ENCODE assay signal across 14 cellular contexts in the genomic region with DNA sequence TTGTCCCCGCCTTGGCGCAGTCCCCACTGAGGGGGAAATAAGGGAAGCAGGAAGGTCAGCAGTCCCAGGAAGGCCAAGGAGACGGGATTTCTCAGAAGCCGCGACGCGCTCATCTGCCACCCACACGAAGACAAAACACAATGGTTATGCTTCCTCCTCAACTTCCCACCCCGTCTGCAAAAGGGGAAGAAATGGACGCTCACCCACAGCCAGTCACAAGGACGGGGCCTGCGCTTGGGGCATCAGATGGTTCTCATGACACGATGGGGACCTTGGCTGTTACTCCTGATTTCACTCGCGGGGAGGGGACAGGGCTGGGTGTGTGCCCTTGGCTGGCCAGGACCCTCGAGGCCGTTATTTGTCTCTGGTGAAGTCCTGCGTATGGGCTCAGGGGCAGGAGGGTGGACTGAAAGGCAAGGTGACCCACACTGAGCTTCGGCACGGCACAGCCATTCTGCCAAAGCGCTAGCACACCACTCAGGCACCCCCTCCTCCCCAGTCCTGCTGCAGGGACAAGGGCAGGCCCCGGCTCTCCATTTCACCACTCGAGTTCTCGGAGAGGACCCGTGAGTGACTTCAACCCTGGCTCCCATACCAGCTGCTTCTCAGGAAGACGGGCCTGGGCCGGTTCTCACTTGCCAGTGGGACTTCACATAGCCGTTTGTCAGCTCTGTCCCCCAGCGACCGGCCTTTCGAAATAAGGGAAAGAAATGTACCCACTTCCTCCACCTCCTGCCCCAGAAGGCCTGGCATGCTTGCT.
DNase-seq lines count a peak whose midpoint lies in the region; ATAC-seq and TF ChIP-seq lines count a peak whose summit lies in the region.
"Had no signal": no experiment of that assay in that cellular context is flagged by ENCODE, and none has a peak within 500 bp of the region (broad histone marks: within the 10 kb centered on the region; RNA-seq: fewer than 3 reads in every experiment).

No MANE protein-coding gene starts in this region.

- peak; percentile 67 for ATAC-seq in Right ventricle myocardium inferior
- ATAC-seq in aorta (ENCODE audit: low FRiP score), result peak; percentile 4
- ATAC-seq in HG03095 (IDR thresholded peaks at IDR 0.05; ENCODE audit: unreplicated experiment), result no peak
- no peak for ATAC-seq in HG03378 (IDR thresholded peaks at IDR 0.05; ENCODE audit: unreplicated experiment)

- TF ChIP-seq CTCF in neural crest cell (conservative IDR thresholded peaks at IDR 0.05), result no peak

- peak overlapping the region; percentile 35 for H3K27ac Mint-ChIP-seq in neural crest cell (ENCODE audit: unreplicated experiment)

- peaks cover 7% of the 10 kb centered on the region for H3K36me3 Mint-ChIP-seq in neural crest cell (ENCODE audit: low read depth)

- H3K9me3 Mint-ChIP-seq in neural crest cell, result no peaks in the 10 kb centered on the region

- no peak overlapping the region for H3K4me3 Mint-ChIP-seq in neural crest cell
- H3K4me3 Mint-ChIP-seq: brain had no signal

- H3K4me3 ChIP-seq in esophagus (ENCODE audit: low read depth in 1 of 2, low read length in 2 of 2) (no peak overlapping the region), aorta (ENCODE audit: low read length in 2 of 2) (no peak overlapping the region)
- H3K4me3 ChIP-seq: GM23248 had no signal

- DNase-seq in Right ventricle myocardium inferior (ENCODE audit: missing footprints) (peak; percentile 80), cardiac septum (ENCODE audit: low spot score) (no peak), neural crest cell (ENCODE audit: low read depth, low spot score) (no peak), aorta (peak in 1 of 2 donors; percentile 85), erythroblast (lab: John Stamatoyannopoulos, UW) (no peak)
- DNase-seq: activated CD4-positive, CD25-positive, alpha-beta regulatory T cell; DMS79 treated with DMSO at 0.1 percent for 48 hours; GM23248; NCI-H1417; NCI-H748 treated with DMSO at 0.1 percent for 48 hours had no signal

- peaks cover 8 to 32% of the 10 kb centered on the region in 2 donors for H3K36me3 ChIP-seq in esophagus (ENCODE audit: control insufficient read depth in 2 of 2, insufficient read depth in 2 of 2, low read length in 1 of 2)
- peaks cover 0 to 2% of the 10 kb centered on the region in 2 donors for H3K36me3 ChIP-seq in aorta (ENCODE audit: control insufficient read depth in 1 of 2, insufficient read depth in 2 of 2, low read length in 1 of 2)

- intact Hi-C loops in Right ventricle myocardium inferior (cut with DNase I) (no loop called here), cardiac septum (cut with DNase I) (no loop called here), aorta (cut with DNase I) (no loop called here)

- H3K27ac ChIP-seq in esophagus (ENCODE audit: low read depth in 2 of 2, low read length in 1 of 2) (peak overlapping the region; percentile 85 to 90), aorta (ENCODE audit: low read depth in 1 of 2, low read length in 2 of 2) (no peak overlapping the region)
- H3K27ac ChIP-seq: GM23248 had no signal

- no peaks in the 10 kb centered on the region for H3K27me3 Mint-ChIP-seq in neural crest cell (ENCODE audit: low read depth)
- H3K27me3 Mint-ChIP-seq: brain had no signal

- H3K27me3 ChIP-seq in esophagus (ENCODE audit: control insufficient read depth in 1 of 2, insufficient read depth in 2 of 2, low read length in 2 of 2) (no peaks in the 10 kb centered on the region), aorta (ENCODE audit: control insufficient read depth in 1 of 2, insufficient read depth in 2 of 2, low read length in 1 of 2) (no peaks in the 10 kb centered on the region)

- TF ChIP-seq POLR2A in erythroblast (IDR thresholded peaks at IDR 0.05; ENCODE audit: low read length), result no peak

- H3K4me1 ChIP-seq in esophagus (ENCODE audit: control insufficient read depth in 2 of 2, insufficient read depth in 2 of 2, low read length in 1 of 2), result peaks cover 3 to 29% of the 10 kb centered on the region in 2 donors
- no peaks in the 10 kb centered on the region for H3K4me1 ChIP-seq in aorta (ENCODE audit: control insufficient read depth in 1 of 2, insufficient read depth in 2 of 2, low read length in 2 of 2)

- peaks cover 8% of the 10 kb centered on the region for H3K4me1 Mint-ChIP-seq in neural crest cell

- H3K9me3 ChIP-seq in esophagus (ENCODE audit: control insufficient read depth in 2 of 2, insufficient read depth in 1 of 2, low read depth in 1 of 2, low read length in 1 of 2) (no peaks in the 10 kb centered on the region), aorta (ENCODE audit: control insufficient read depth, low read length) (no peaks in the 10 kb centered on the region)

- 71 to 75% methylated on average over 31 of the region's 31 CpGs for WGBS in esophagus, 2 donors
- 81 to 85% methylated on average over 31 of the region's 31 CpGs for WGBS in aorta, 2 donors

Comparison
In these comparisons a context has a peak if more than half of its experiments do, and no peak if none do; other contexts are left out.
1. ATAC-seq: peak in Right ventricle myocardium inferior (single experiment) and aorta (single experiment); none in HG03095 (single experiment) and HG03378 (single experiment).
2. H3K27ac ChIP-seq: peak in esophagus (2 of 2); none in aorta (0 of 2).